ENCODE assay signal across 26 cellular contexts in genomic region chr1:177546346-177546745, GRCh38.
DNase-seq lines count a peak whose midpoint lies in the region; ATAC-seq and TF ChIP-seq lines count a peak whose summit lies in the region.
"Had no signal": no experiment of that assay in that cellular context is flagged by ENCODE, and none has a peak within 500 bp of the region (broad histone marks: within the 10 kb centered on the region; RNA-seq: fewer than 3 reads in every experiment).

No MANE protein-coding gene starts in this region.

- H3K27ac ChIP-seq in foreskin keratinocyte, result no peak overlapping the region
- H3K27ac ChIP-seq: BLaER1 treated with 17β-estradiol and CSF1 and Interleukin-3, amounts not matched to agents 10 nM and 100 nM; HL-60; Peyer's patch had no signal

- ATAC-seq in foreskin keratinocyte (peak; percentile 29), HG03469 (IDR thresholded peaks at IDR 0.05; ENCODE audit: unreplicated experiment) (no peak)
- ATAC-seq: GM12878, GM23338, SK-N-SH treated with all-trans-retinoic acid at 6 μM for 48 hours had no signal

- H3K4me3 ChIP-seq in cardiac fibroblast (replicated peaks in 1 of 2; ENCODE audit: low read depth in 2 of 2, low read length in 2 of 2) (no peak overlapping the region), BE2C (ENCODE audit: low read depth, low read length) (no peak overlapping the region)
- H3K4me3 ChIP-seq: BLaER1 treated with 17β-estradiol and CSF1 and Interleukin-3, amounts not matched to agents 10 nM and 100 nM; GM12878; GM23338; Peyer's patch had no signal

- DNase-seq in COLO829 (ENCODE audit: low spot score) (peak; percentile 81), RPMI7951 (ENCODE audit: low read depth) (peak; percentile 0), cardiac fibroblast (ENCODE audit: low read depth in 2 of 2) (peak; percentile 27 to 31), foreskin keratinocyte (peak; percentile 10 to 43), DMS114 treated with DMSO at 0.1 percent for 48 hours (lab: John Stamatoyannopoulos, UW; ENCODE audit: unreplicated experiment) (no peak), BE2C (no peak)
- DNase-seq in stimulated activated naive CD4-positive, alpha-beta T cell treated with Interleukin-2 at 50 U/mL for 16 hours (lab: John Stamatoyannopoulos, UW), result no peak
- DNase-seq: CD4-positive, alpha-beta T cell; COR-L47; H9; Karpas-422; NCI-H1092 treated with DMSO at 0.1 percent for 48 hours; NCI-H1436; NCI-H187; NCI-H2081 treated with DMSO at 0.1 percent for 48 hours; NCI-H2171; NCI-H226; NCI-H510A; NCI-H69; Peyer's patch had no signal

- peaks cover 3% of the 10 kb centered on the region for H3K4me1 ChIP-seq in foreskin keratinocyte
- H3K4me1 ChIP-seq in BE2C, result no peaks in the 10 kb centered on the region
- H3K4me1 ChIP-seq: BLaER1 treated with 17β-estradiol and CSF1 and Interleukin-3, amounts not matched to agents 10 nM and 100 nM; Peyer's patch had no signal

- no peak for TF ChIP-seq CTCF in cardiac fibroblast (IDR thresholded peaks at IDR 0.05; ENCODE audit: low read depth, low read length)
- TF ChIP-seq CTCF in foreskin keratinocyte (conservative IDR thresholded peaks at IDR 0.05), result no peak
- no peak for TF ChIP-seq CTCF in BE2C (IDR thresholded peaks at IDR 0.05; ENCODE audit: low read depth, low read length)

- no peaks in the 10 kb centered on the region for H3K27me3 ChIP-seq in foreskin keratinocyte
- H3K27me3 ChIP-seq in BE2C, result no peaks in the 10 kb centered on the region
- H3K27me3 ChIP-seq: BLaER1 treated with 17β-estradiol and CSF1 and Interleukin-3, amounts not matched to agents 10 nM and 100 nM; Peyer's patch had no signal

- H3K36me3 ChIP-seq in BE2C, result no peaks in the 10 kb centered on the region
- H3K36me3 ChIP-seq: BLaER1 treated with 17β-estradiol and CSF1 and Interleukin-3, amounts not matched to agents 10 nM and 100 nM; Peyer's patch had no signal

- H3K9me3 ChIP-seq in BE2C, result no peaks in the 10 kb centered on the region; the same call in 1 of the 2 replicates
- H3K9me3 ChIP-seq: BLaER1 treated with 17β-estradiol and CSF1 and Interleukin-3, amounts not matched to agents 10 nM and 100 nM; Peyer's patch had no signal

Comparison
In these comparisons a context has a peak if more than half of its experiments do, and no peak if none do; other contexts are left out.
1. DNase-seq: peak in COLO829 (single experiment), RPMI7951 (single experiment), cardiac fibroblast (2 of 2) and foreskin keratinocyte (2 of 2); none in DMS114 treated with DMSO at 0.1 percent for 48 hours (single experiment), BE2C (single experiment) and stimulated activated naive CD4-positive, alpha-beta T cell treated with Interleukin-2 at 50 U/mL for 16 hours (single experiment).